Comparison of ENCODE assay signal across 7 cellular contexts in genomic region chr7:74430409-74430808, GRCh38. TPM values are rescaled to one million over a fixed set of nuclear protein-coding genes. Genes with fewer than 3 reads are reported as not detected.
DNase-seq lines count a peak whose midpoint lies in the region; ATAC-seq, FAIRE-seq and TF ChIP-seq lines count a peak whose summit lies in the region.
"Not testable (repeated sequence)": the region's sequence is repeated elsewhere in the genome, so short reads cannot be mapped to it uniquely, and the experiment has no call there.

No MANE protein-coding gene starts in this region.

- not testable (repeated sequence) for H3K56ac ChIP-seq in IMR-90 (ENCODE audit: extremely low read depth, insufficient read depth, low read length); H1 (replicated peaks; ENCODE audit: insufficient read length, low read depth, low read length)

- H3K4ac ChIP-seq in IMR-90 (ENCODE audit: low read depth, low read length) = peak overlapping the region; percentile 27; the same call in 1 of the 2 replicates
- H3K4ac ChIP-seq in H1 (replicated peaks; ENCODE audit: insufficient read length, low read depth, low read length) = peak overlapping the region; percentile 36
- not testable (repeated sequence) for H3K4ac ChIP-seq in neuronal stem cell (ENCODE audit: low read length)

- H3K14ac ChIP-seq in IMR-90 (replicated peaks; ENCODE audit: low read depth, low read length); H1 (ENCODE audit: insufficient read length); neuronal stem cell (ENCODE audit: low read length): not testable (repeated sequence)

- not testable (repeated sequence) for H3K18ac ChIP-seq in IMR-90 (ENCODE audit: low read depth, low read length); neuronal stem cell (ENCODE audit: low read length)
- H3K18ac ChIP-seq in H1 (ENCODE audit: extremely low read depth, low read length) = 0 out of 2 replicates have a peak overlapping the region, but pooled peaks have one; percentile 15

- H3K9me1 ChIP-seq in IMR-90 (ENCODE audit: insufficient read depth, low read length) = not testable (repeated sequence)

- not testable (repeated sequence) for H2AK9ac ChIP-seq in IMR-90 (replicated peaks; ENCODE audit: low read depth, low read length, poor library complexity)

- H2BK5ac ChIP-seq in IMR-90 (ENCODE audit: low read depth, low read length, poor library complexity, severe bottlenecking); neuronal stem cell (ENCODE audit: low read length): not testable (repeated sequence)
- peak overlapping the region; percentile 77; the same call in 1 of the 2 replicates for H2BK5ac ChIP-seq in H1 (ENCODE audit: low read depth, low read length)

- not testable (repeated sequence) for H4K91ac ChIP-seq in IMR-90 (ENCODE audit: insufficient read depth, low read depth, low read length); neuronal stem cell (ENCODE audit: low read depth, low read length, poor library complexity)
- H4K91ac ChIP-seq in H1 (replicated peaks; ENCODE audit: insufficient read length, low read length) = peak overlapping the region; percentile 68

- not testable (repeated sequence) for H3K79me2 ChIP-seq in H1 (ENCODE audit: control insufficient read depth in 1 of 2, insufficient read depth in 2 of 2, low read length in 2 of 2)

- FAIRE-seq in H1 (lab: Jason Lieb, UNC) = not testable (repeated sequence)

- not testable (repeated sequence) for H4K8ac ChIP-seq in IMR-90 (ENCODE audit: low read depth in 2 of 2, low read length in 2 of 2); H1 (ENCODE audit: extremely low read depth, insufficient read depth, low read length); neuronal stem cell (ENCODE audit: low read depth, low read length)

- H3K79me1 ChIP-seq in IMR-90 (ENCODE audit: low read depth in 1 of 2, low read length in 2 of 2); H1 (ENCODE audit: low read depth, low read length); neuronal stem cell (ENCODE audit: low read depth, low read length): not testable (repeated sequence)

- not testable (repeated sequence) for H2BK20ac ChIP-seq in IMR-90 (ENCODE audit: low read depth, low read length); H1 (ENCODE audit: low read length)

- intact Hi-C loops in IMR-90 (cut with micrococcal nuclease) = not testable (repeated sequence)

- H2BK15ac ChIP-seq in IMR-90 (ENCODE audit: low read depth, low read length); neuronal stem cell (ENCODE audit: low read length): not testable (repeated sequence)
- peak overlapping the region; percentile 81; the same call in 1 of the 2 replicates for H2BK15ac ChIP-seq in H1 (ENCODE audit: low read length)

- not testable (repeated sequence) for ATAC-seq in IMR-90 (ENCODE audit: low read depth)

- peak overlapping the region; percentile 75; the same call in 1 of the 2 replicates for H2BK12ac ChIP-seq in H1 (ENCODE audit: low read depth, low read length)
- not testable (repeated sequence) for H2BK12ac ChIP-seq in neuronal stem cell (ENCODE audit: low read length)

- not testable (repeated sequence) for H3K9ac ChIP-seq in IMR-90 (ENCODE audit: low read depth, low read length); H1 (replicated peaks in 1 of 4; ENCODE audit: extremely low read depth in 1 of 4, low read depth in 3 of 4, low read length in 3 of 4); neuronal stem cell (ENCODE audit: low read depth, low read length, poor library complexity)

- not testable (repeated sequence) for TF ChIP-seq CTCF in IMR-90 (conservative IDR thresholded peaks at IDR 0.05; ENCODE audit: low read depth, low read length); VCaP (conservative IDR thresholded peaks at IDR 0.05); H1 (IDR thresholded peaks at IDR 0.05; ENCODE audit: control extremely low read depth in 1 of 3, insufficient read depth in 1 of 3, low read depth in 1 of 3, low read length in 3 of 3)

- not testable (repeated sequence) for H3K36me3 ChIP-seq in IMR-90 (ENCODE audit: control insufficient read depth, insufficient read depth, low read length); H1 (ENCODE audit: control insufficient read depth in 2 of 4, insufficient read depth in 4 of 4, low read length in 3 of 4); neuronal stem cell (replicated peaks in 1 of 2; ENCODE audit: control insufficient read depth in 2 of 2, insufficient read depth in 2 of 2, low read length in 2 of 2)

- not testable (repeated sequence) for H2AK5ac ChIP-seq in IMR-90 (ENCODE audit: low read depth, low read length)
- H2AK5ac ChIP-seq in H1 (ENCODE audit: low read depth, low read length) (peak overlapping the region; percentile 78; the same call in 1 of the 2 replicates), neuronal stem cell (ENCODE audit: low read depth, low read length) (peak overlapping the region; percentile 83)

- not testable (repeated sequence) for H3K4me1 ChIP-seq in IMR-90 (ENCODE audit: control insufficient read depth, insufficient read depth, low read length)
- H3K4me1 ChIP-seq in H1 (replicated peaks in 1 of 4; ENCODE audit: control insufficient read depth in 3 of 4, insufficient read depth in 4 of 4, low read length in 3 of 4) = peaks cover 5 to 19% (median 14%) of the 10 kb centered on the region in 4 experiments
- peaks cover 3 to 18% of the 10 kb centered on the region in 2 donors for H3K4me1 ChIP-seq in neuronal stem cell (ENCODE audit: control insufficient read depth in 2 of 2, insufficient read depth in 1 of 2, low read depth in 1 of 2, low read length in 2 of 2)

- not testable (repeated sequence) for H3K27ac ChIP-seq in IMR-90 (ENCODE audit: insufficient read depth, low read length); H1 (ENCODE audit: low read depth, low read length); neuronal stem cell (replicated peaks; ENCODE audit: low read length)
- H3K27ac ChIP-seq in VCaP = peak overlapping the region; percentile 85

- WGBS in IMR-90 (ENCODE audit: extremely low coverage in 2 of 2, insufficient read length in 1 of 2), 2 experiments = no CpG with 5 or more reads among the region's 9 CpGs
- 87% methylated on average over 7 of the region's 9 CpGs; no CpG with 5 or more reads in 1 of the 2 experiments for WGBS in H1 (ENCODE audit: extremely low coverage in 1 of 2, insufficient coverage in 1 of 2, insufficient read length in 1 of 2, insufficient replicate concordance in 2 of 2, low coverage in 1 of 2, low lambda C conversion rate in 2 of 2, missing lambda C conversion rate in 1 of 2), 2 experiments
- WGBS in neuronal stem cell (ENCODE audit: extremely low coverage in 2 of 2, insufficient read length in 2 of 2, insufficient replicate concordance in 1 of 2), 2 donors = no CpG with 5 or more reads among the region's 9 CpGs

- H4K5ac ChIP-seq in IMR-90 (ENCODE audit: low read depth, low read length) = not testable (repeated sequence)
- H4K5ac ChIP-seq in H1 (ENCODE audit: insufficient read length, low read depth, low read length) = peak overlapping the region; percentile 71

- TF ChIP-seq EP300 in H1 (IDR thresholded peaks at IDR 0.05; ENCODE audit: borderline replicate concordance in 1 of 2, low read depth in 2 of 2, low read length in 2 of 2) = not testable (repeated sequence)

- in situ Hi-C loops in IMR-90 (cut with MboI; ENCODE audit: low sequenced_read_pairs) = not testable (repeated sequence)

- dilution Hi-C loops in IMR-90 (cut with HindIII; ENCODE audit: low sequenced_read_pairs, unreplicated experiment) = not testable (repeated sequence)

- not testable (repeated sequence) for BruUV-seq in IMR-90 (replicated peaks; lab: Mats Ljungman, UMichigan)

- TF ChIP-seq RAD21 in IMR-90 (IDR thresholded peaks at IDR 0.05; ENCODE audit: low read length); H1 (IDR thresholded peaks at IDR 0.05 in 1 of 2, conservative IDR thresholded peaks at IDR 0.05 in 1 of 2; ENCODE audit: low read depth in 2 of 2, low read length in 2 of 2): not testable (repeated sequence)

- not testable (repeated sequence) for H3K23me2 ChIP-seq in H1 (ENCODE audit: low read depth, low read length)

- H3K23ac ChIP-seq in IMR-90 (ENCODE audit: low read depth, low read length); H1 (ENCODE audit: insufficient read length): not testable (repeated sequence)
- peak overlapping the region; percentile 25 for H3K23ac ChIP-seq in neuronal stem cell (ENCODE audit: low read depth, low read length, poor library complexity)

- not testable (repeated sequence) for TF ChIP-seq POLR2A in IMR-90 (IDR thresholded peaks at IDR 0.05; ENCODE audit: low read depth, low read length); H1 (IDR thresholded peaks at IDR 0.05; ENCODE audit: control extremely low read depth in 1 of 2, low read depth in 2 of 2, low read length in 2 of 2)

- not testable (repeated sequence) for H3K27me3 ChIP-seq in IMR-90 (ENCODE audit: control insufficient read depth, insufficient read depth, low read length); H1 (replicated peaks in 1 of 4; ENCODE audit: control insufficient read depth in 3 of 4, extremely low read depth in 1 of 4, insufficient read depth in 3 of 4, low read length in 3 of 4); neuronal stem cell (ENCODE audit: control insufficient read depth in 3 of 3, insufficient read depth in 3 of 3, low read depth in 1 of 3, low read length in 3 of 3)

- H3K4me3 ChIP-seq in IMR-90 (ENCODE audit: insufficient read depth, low read depth, low read length); H1 (ENCODE audit: extremely low read depth in 1 of 4, insufficient read depth in 2 of 4, low read depth in 3 of 4, low read length in 4 of 4); neuronal stem cell (ENCODE audit: low read length in 2 of 2): not testable (repeated sequence)

- not testable (repeated sequence) for H3K9me3 ChIP-seq in IMR-90 (ENCODE audit: control insufficient read depth, insufficient read depth, low read length); H1 (ENCODE audit: insufficient read depth in 2 of 2, low read depth in 1 of 2, low read length in 1 of 2); neuronal stem cell (replicated peaks in 1 of 2; ENCODE audit: control insufficient read depth in 2 of 2, insufficient read depth in 1 of 2, low read depth in 1 of 2, low read length in 2 of 2)

- not testable (repeated sequence) for H4K20me1 ChIP-seq in IMR-90 (ENCODE audit: insufficient read depth, low read length); H1 (replicated peaks in 1 of 2; ENCODE audit: control insufficient read depth in 1 of 2, insufficient read depth in 2 of 2, low read length in 2 of 2)

- H2BK120ac ChIP-seq in IMR-90 (ENCODE audit: low read depth, low read length) = not testable (repeated sequence)
- H2BK120ac ChIP-seq in H1 (replicated peaks; ENCODE audit: low read depth, low read length) (peak overlapping the region; percentile 68), neuronal stem cell (ENCODE audit: low read depth, low read length) (peak overlapping the region; percentile 16)

- H2AFZ ChIP-seq in IMR-90 (replicated peaks; ENCODE audit: low read length, poor library complexity) (peak overlapping the region; percentile 49), neuronal stem cell (ENCODE audit: low read length) (peak overlapping the region; percentile 93)
- not testable (repeated sequence) for H2AFZ ChIP-seq in H1 (ENCODE audit: low read length)

- CTCF ChIA-PET in IMR-90 (lab: Yijun Ruan, JAX) = interaction anchor here (0.6 kb wide), 1 partner anchor 19 kb away, joined by 3 read pairs; no protein-coding TSS in a partner anchor
- CTCF ChIA-PET in H1 (lab: Charles Lee; ENCODE audit: partially characterized antibody) = interaction anchor here (1.0 to 7.6 kb wide), 5 partner anchors 12 to 58 kb away, joined by 3 to 55 read pairs (median 4); no protein-coding TSS in a partner anchor

- not testable (repeated sequence) for H3K4me2 ChIP-seq in IMR-90 (ENCODE audit: low read depth, low read length); H1 (ENCODE audit: insufficient read depth in 1 of 2, low read depth in 2 of 2, low read length in 2 of 2); neuronal stem cell (ENCODE audit: insufficient read depth, low read length, poor library complexity, severe bottlenecking)

- POLR2A ChIA-PET in IMR-90 (lab: Charles Lee; ENCODE audit: unreplicated experiment) = not testable (repeated sequence)
- POLR2A ChIA-PET in H1 (lab: Charles Lee; ENCODE audit: partially characterized antibody) = interaction anchor here (1.3 to 1.6 kb wide), 3 partner anchors 9 to 136 kb away, joined by 4 to 5 read pairs (median 4); no protein-coding TSS in a partner anchor

- peak; percentile 77 for DNase-seq in Daoy (ENCODE audit: low read depth)
- DNase-seq in IMR-90; H1 (ENCODE audit: low read depth in 1 of 2, low spot score in 2 of 2); neuronal stem cell (ENCODE audit: low spot score): not testable (repeated sequence)
- DNase-seq in kidney tubule cell (ENCODE audit: low spot score) = peak; percentile 53
- DNase-seq in renal cortical epithelial cell (ENCODE audit: low read depth) = peak; percentile 56

RNA-seq across cellular contexts. Expression of gene GTF2IRD1, which starts 23.3 kb away (rescaled TPM):
- 10.0 and 19.8 TPM in 2 replicates for total RNA-seq in Daoy (2014; rRNA removed; shearing (Covaris generic))
- 4.1 and 5.0 TPM in 2 replicates for total RNA-seq in IMR-90 (2012; rRNA removed)
- polyA plus RNA-seq in IMR-90 (2012; rRNA removed) = 21.9 and 22.6 TPM in 2 replicates
- polyA plus RNA-seq in IMR-90 (2012; cell fraction: cytosol; rRNA removed) = 19.6 and 26.0 TPM in 2 replicates
- polyA plus RNA-seq in IMR-90 (2012; cell fraction: nucleus; rRNA removed; ENCODE audit: low replicate concordance) = 27.5 and 33.3 TPM in 2 replicates
- total RNA-seq in H1 (2021; fragmentation: NEBNext Ultra II Directional; extraction: Animal tissue kit (Norgen Biotek cat#: 25700)) = 45.4 and 46.5 TPM in 2 replicates
- polyA plus RNA-seq in H1 (2011; rRNA removed) = 27.4 and 34.9 TPM in 2 replicates
- polyA plus RNA-seq in H1 (2011; cell fraction: cytosol; rRNA removed) = 25.8 TPM
- polyA plus RNA-seq in H1 (2011; cell fraction: nucleus; rRNA removed) = 57.6 TPM
- polyA plus RNA-seq in H1 (2012, experiment 1 of 2) = 40.0 to 48.4 TPM (median 43.5 TPM) in 4 replicates
- 25.8 TPM for polyA plus RNA-seq in H1 (2012, experiment 2 of 2)
- polyA plus RNA-seq in H1 (2013, experiment 1 of 2) = 40.2 TPM
- 35.9 TPM for polyA plus RNA-seq in H1 (2013, experiment 2 of 2)
- polyA minus RNA-seq in H1 (2011; rRNA and poly(A)+ RNA removed) = 23.6 and 31.2 TPM in 2 replicates
- 26.9 TPM for polyA minus RNA-seq in H1 (2011; cell fraction: cytosol; rRNA and poly(A)+ RNA removed)
- 27.7 TPM for polyA minus RNA-seq in H1 (2011; cell fraction: nucleus; rRNA and poly(A)+ RNA removed)
- 87.8 TPM for polyA plus RNA-seq in neuronal stem cell (2013, experiment 1 of 2)
- 87.6 TPM for polyA plus RNA-seq in neuronal stem cell (2013, experiment 2 of 2)
- 27.3 and 52.2 TPM in 2 replicates for total RNA-seq in renal cortical epithelial cell
